Comparison of ENCODE assay signal across 9 cellular contexts in genomic region chr9:107282759-107283620, GRCh38. TPM values are rescaled to one million over a fixed set of nuclear protein-coding genes. Genes with fewer than 3 reads are reported as not detected.
DNase-seq lines count a peak whose midpoint lies in the region; ATAC-seq, FAIRE-seq and TF ChIP-seq lines count a peak whose summit lies in the region.
"Had no signal": no experiment of that assay in that cellular context is flagged by ENCODE, and none has a peak within 500 bp of the region (broad histone marks: within the 10 kb centered on the region; RNA-seq: fewer than 3 reads in every experiment).

TSS of gene RAD23B (plus strand) at chr9:107283279. CDS start at chr9:107283630, 351 bp downstream.

- peaks cover 3 to 7% of the 10 kb centered on the region in 2 donors for H3K4me1 ChIP-seq in kidney (ENCODE audit: control insufficient read depth in 1 of 2, insufficient read depth in 1 of 2, low read depth in 1 of 2, low read length in 2 of 2)

- H3K4me3 ChIP-seq in kidney (ENCODE audit: low read length in 2 of 2) = peak within 1 kb of the TSS; percentile 84 to 92

- intact Hi-C loops in kidney (cut with DNase I) = no loop called here

- peak within 1 kb of the TSS; percentile 99 for H3K27ac ChIP-seq in kidney (ENCODE audit: low read depth in 2 of 2, low read length in 2 of 2)

- FAIRE-seq in kidney (lab: Jason Lieb, UNC) = peak; percentile 35
- FAIRE-seq: islet of Langerhans had no signal

- DNase-seq in AG20443 (ENCODE audit: low spot score) (peak; percentile 99), NCI-H510A (lab: John Stamatoyannopoulos, UW) (peak; percentile 93), cerebellum (ENCODE audit: low spot score) (peak; percentile 96), kidney (peak; percentile 100)
- DNase-seq in activated CD4-positive, alpha-beta T cell treated with anti-CD3 and anti-CD28 coated beads for 1 hour = peak; percentile 97
- peak; percentile 99 for DNase-seq in stimulated activated CD4-positive, alpha-beta T cell treated with anti-CD3 and anti-CD28 coated beads, Interleukin-15, amount 100 ng/mL, for 24 hours

- TF ChIP-seq POLR2A in GM19099 (IDR thresholded peaks at IDR 0.05; ENCODE audit: extremely low read depth, insufficient read length, low read depth) = peak; percentile 79

- peak within 1 kb of the TSS; percentile 83 to 97 for H3K9ac ChIP-seq in kidney (ENCODE audit: low read length in 2 of 2)

- no peak for TF ChIP-seq CTCF in kidney (IDR thresholded peaks at IDR 0.05; ENCODE audit: borderline replicate concordance, extremely low read depth, insufficient read depth)

- ATAC-seq in HG03432 (IDR thresholded peaks at IDR 0.05; ENCODE audit: unreplicated experiment) = peak; percentile 90

- H3K36me3 ChIP-seq in kidney (ENCODE audit: control insufficient read depth in 1 of 2, insufficient read depth in 2 of 2, low read length in 2 of 2) = no peaks in the 10 kb centered on the region

- no peaks in the 10 kb centered on the region for H3K9me3 ChIP-seq in kidney (ENCODE audit: control insufficient read depth in 1 of 2, low read length in 2 of 2)

RNA-seq across cellular contexts. Expression of gene RAD23B, which starts in this region (rescaled TPM):
- total RNA-seq in cerebellum (81.3 TPM), kidney (76.5 TPM)
- 40.5 TPM for polyA plus RNA-seq in kidney (ENCODE audit: insufficient read depth, low read depth, low replicate concordance)

Comparison
In these comparisons a context has a peak if more than half of its experiments do, and no peak if none do; other contexts are left out.
1. Peak in every context shown above with its lines: DNase-seq, ATAC-seq, H3K4me3 ChIP-seq and H3K27ac ChIP-seq.